Comparison of ENCODE assay signal across 24 cellular contexts in genomic region chr10:43068781-43069515, GRCh38. TPM values are rescaled to one million over a fixed set of nuclear protein-coding genes. Genes with fewer than 3 reads are reported as not detected.
DNase-seq lines count a peak whose midpoint lies in the region; ATAC-seq and TF ChIP-seq lines count a peak whose summit lies in the region.
"Had no signal": no experiment of that assay in that cellular context is flagged by ENCODE, and none has a peak within 500 bp of the region (broad histone marks: within the 10 kb centered on the region; RNA-seq: fewer than 3 reads in every experiment).

No MANE protein-coding gene starts in this region.

- CTCF ChIA-PET in activated CD8-positive, alpha-beta T cell treated with anti-CD3 and anti-CD28 coated beads, Interleukin-2, amount 10 ng/mL, durations not matched to agents 7 days and 5 days (lab: Charles Lee): no interaction called here
- CTCF ChIA-PET in activated CD8-positive, alpha-beta T cell treated with anti-CD3 and anti-CD28 coated beads for 36 hours (lab: Charles Lee): interaction anchor here (1.1 kb wide), 1 partner anchor 11 kb away, joined by 3 read pairs; no protein-coding TSS in a partner anchor

- H3K9me3 ChIP-seq in neural progenitor cell (ENCODE audit: low read depth): no peaks in the 10 kb centered on the region
- H3K9me3 ChIP-seq: BLaER1 treated with 17β-estradiol and CSF1 and Interleukin-3, amounts not matched to agents 10 nM and 100 nM; Caco-2; MG63 had no signal

- no peak overlapping the region for H3K9ac ChIP-seq in neural progenitor cell
- H3K9ac ChIP-seq: BLaER1 treated with 17β-estradiol and CSF1 and Interleukin-3, amounts not matched to agents 10 nM and 100 nM had no signal

- H3K27me3 ChIP-seq in neural progenitor cell: no peaks in the 10 kb centered on the region
- no peaks in the 10 kb centered on the region for H3K27me3 ChIP-seq in H7 (ENCODE audit: control insufficient read depth, insufficient read depth, low read length)
- H3K27me3 ChIP-seq: BLaER1 treated with 17β-estradiol and CSF1 and Interleukin-3, amounts not matched to agents 10 nM and 100 nM; MG63 had no signal

- H3K27ac ChIP-seq in neural progenitor cell: no peak overlapping the region
- H3K27ac ChIP-seq: BLaER1 treated with 17β-estradiol and CSF1 and Interleukin-3, amounts not matched to agents 10 nM and 100 nM; RWPE1 had no signal

- POLR2A ChIA-PET in activated CD8-positive, alpha-beta T cell treated with anti-CD3 and anti-CD28 coated beads, Interleukin-2, amount 10 ng/mL, durations not matched to agents 7 days and 5 days (lab: Charles Lee): interaction anchor here (1.0 kb wide), 1 partner anchor 10 kb away, joined by 3 read pairs; no protein-coding TSS in a partner anchor
- POLR2A ChIA-PET in activated CD8-positive, alpha-beta T cell treated with anti-CD3 and anti-CD28 coated beads for 36 hours (lab: Charles Lee): no interaction called here

- no peak for ATAC-seq in activated CD8-positive, alpha-beta T cell treated with anti-CD3 and anti-CD28 coated beads, Interleukin-2, amount 10 ng/mL, durations not matched to agents 7 days and 5 days
- no peak for ATAC-seq in activated CD8-positive, alpha-beta T cell treated with anti-CD3 and anti-CD28 coated beads for 36 hours
- ATAC-seq in left colon: no peak
- ATAC-seq: GM12878, HCT116, Panc1, SK-N-SH treated with all-trans-retinoic acid at 6 μM for 48 hours had no signal

- H3K9me3 Mint-ChIP-seq in activated CD8-positive, alpha-beta T cell treated with anti-CD3 and anti-CD28 coated beads, Interleukin-2, amount 10 ng/mL, durations not matched to agents 7 days and 5 days (ENCODE audit: insufficient read depth): no peaks in the 10 kb centered on the region
- H3K9me3 Mint-ChIP-seq in activated CD8-positive, alpha-beta T cell treated with anti-CD3 and anti-CD28 coated beads for 36 hours: no peaks in the 10 kb centered on the region
- no peaks in the 10 kb centered on the region for H3K9me3 Mint-ChIP-seq in chondrocyte (ENCODE audit: low read depth)
- no peaks in the 10 kb centered on the region for H3K9me3 Mint-ChIP-seq in neural progenitor cell
- H3K9me3 Mint-ChIP-seq: CD4-positive, alpha-beta memory T cell had no signal

- H3K36me3 ChIP-seq in neural progenitor cell: no peaks in the 10 kb centered on the region
- H3K36me3 ChIP-seq in H7 (replicated peaks; ENCODE audit: control insufficient read depth, insufficient read depth, low read length): no peaks in the 10 kb centered on the region
- H3K36me3 ChIP-seq: BLaER1 treated with 17β-estradiol and CSF1 and Interleukin-3, amounts not matched to agents 10 nM and 100 nM; MG63 had no signal

- H3K36me3 Mint-ChIP-seq in activated CD8-positive, alpha-beta T cell treated with anti-CD3 and anti-CD28 coated beads, Interleukin-2, amount 10 ng/mL, durations not matched to agents 7 days and 5 days (ENCODE audit: low read depth): no peaks in the 10 kb centered on the region
- H3K36me3 Mint-ChIP-seq in activated CD8-positive, alpha-beta T cell treated with anti-CD3 and anti-CD28 coated beads for 36 hours (ENCODE audit: low read depth): no peaks in the 10 kb centered on the region
- H3K36me3 Mint-ChIP-seq in chondrocyte (ENCODE audit: low read depth) (no peaks in the 10 kb centered on the region), neural progenitor cell (no peaks in the 10 kb centered on the region)
- H3K36me3 Mint-ChIP-seq: CD4-positive, alpha-beta memory T cell had no signal

- no peaks in the 10 kb centered on the region for H3F3A ChIP-seq in neural progenitor cell (ENCODE audit: low read depth)

- no peaks in the 10 kb centered on the region for H3K79me2 ChIP-seq in neural progenitor cell (ENCODE audit: low read depth)

- H4K20me1 ChIP-seq in neural progenitor cell (ENCODE audit: low read depth): no peaks in the 10 kb centered on the region

- no peak overlapping the region for H3K4me3 Mint-ChIP-seq in activated CD8-positive, alpha-beta T cell treated with anti-CD3 and anti-CD28 coated beads, Interleukin-2, amount 10 ng/mL, durations not matched to agents 7 days and 5 days
- no peak overlapping the region for H3K4me3 Mint-ChIP-seq in activated CD8-positive, alpha-beta T cell treated with anti-CD3 and anti-CD28 coated beads for 36 hours
- no peak overlapping the region for H3K4me3 Mint-ChIP-seq in chondrocyte (ENCODE audit: unreplicated experiment)
- no peak overlapping the region for H3K4me3 Mint-ChIP-seq in neural progenitor cell
- H3K4me3 Mint-ChIP-seq: CD4-positive, alpha-beta memory T cell had no signal

- no peaks in the 10 kb centered on the region for H3K27me3 Mint-ChIP-seq in activated CD8-positive, alpha-beta T cell treated with anti-CD3 and anti-CD28 coated beads, Interleukin-2, amount 10 ng/mL, durations not matched to agents 7 days and 5 days (ENCODE audit: low read depth)
- H3K27me3 Mint-ChIP-seq in activated CD8-positive, alpha-beta T cell treated with anti-CD3 and anti-CD28 coated beads for 36 hours: peaks cover 2% of the 10 kb centered on the region
- H3K27me3 Mint-ChIP-seq in chondrocyte (ENCODE audit: low read depth): peaks cover 26% of the 10 kb centered on the region
- peaks cover 16% of the 10 kb centered on the region for H3K27me3 Mint-ChIP-seq in neural progenitor cell (ENCODE audit: insufficient read depth, low read depth)

- no peaks in the 10 kb centered on the region for H3K4me1 Mint-ChIP-seq in activated CD8-positive, alpha-beta T cell treated with anti-CD3 and anti-CD28 coated beads, Interleukin-2, amount 10 ng/mL, durations not matched to agents 7 days and 5 days (ENCODE audit: low read depth)
- H3K4me1 Mint-ChIP-seq in activated CD8-positive, alpha-beta T cell treated with anti-CD3 and anti-CD28 coated beads for 36 hours (ENCODE audit: low read depth): no peaks in the 10 kb centered on the region
- H3K4me1 Mint-ChIP-seq in chondrocyte (ENCODE audit: low read depth) (no peaks in the 10 kb centered on the region), neural progenitor cell (peaks cover 6% of the 10 kb centered on the region)
- H3K4me1 Mint-ChIP-seq: CD4-positive, alpha-beta memory T cell had no signal

- H3K4me3 ChIP-seq in neural progenitor cell (no peak overlapping the region), H7 (ENCODE audit: insufficient read depth, low read depth, low read length) (no peak overlapping the region)
- H3K4me3 ChIP-seq: BLaER1 treated with 17β-estradiol and CSF1 and Interleukin-3, amounts not matched to agents 10 nM and 100 nM; GM12878; MG63 had no signal

- no peak for TF ChIP-seq CTCF in activated CD8-positive, alpha-beta T cell treated with anti-CD3 and anti-CD28 coated beads for 36 hours (IDR thresholded peaks at IDR 0.05)
- no peak for TF ChIP-seq CTCF in chondrocyte (IDR thresholded peaks at IDR 0.05)
- no peak for TF ChIP-seq CTCF in neural progenitor cell (IDR thresholded peaks at IDR 0.05)

- H3K4me2 ChIP-seq in neural progenitor cell: no peak overlapping the region
- H3K4me2 ChIP-seq: BLaER1 treated with 17β-estradiol and CSF1 and Interleukin-3, amounts not matched to agents 10 nM and 100 nM had no signal

- no peak for DNase-seq in activated CD8-positive, alpha-beta T cell treated with anti-CD3 and anti-CD28 coated beads, Interleukin-2, amount 10 ng/mL, durations not matched to agents 7 days and 5 days
- DNase-seq in activated CD8-positive, alpha-beta T cell treated with anti-CD3 and anti-CD28 coated beads for 36 hours: no peak
- DNase-seq in COLO668 (lab: John Stamatoyannopoulos, UW; ENCODE audit: unreplicated experiment) (peak; percentile 40), chondrocyte (ENCODE audit: low spot score) (peak; percentile 60), neural progenitor cell (ENCODE audit: low spot score) (no peak), inferior parietal cortex (ENCODE audit: extremely low spot score) (no peak), H7 (no peak), left colon (no peak)
- DNase-seq: Caco-2; CD4-positive, alpha-beta memory T cell; IMR-90; KG1; MG63; NCI-H1105 treated with DMSO at 0.1 percent for 48 hours; NCI-H1694; NCI-H2029 treated with DMSO at 0.1 percent for 48 hours; NCI-H446 treated with DMSO at 0.1 percent for 48 hours; NCI-H526 treated with DMSO at 0.1 percent for 48 hours had no signal

- intact Hi-C loops in activated CD8-positive, alpha-beta T cell treated with anti-CD3 and anti-CD28 coated beads for 36 hours (cut with micrococcal nuclease): no loop called here
- intact Hi-C loops in left colon (cut with DNase I, micrococcal nuclease): no loop called here

- no peaks in the 10 kb centered on the region for H3K4me1 ChIP-seq in neural progenitor cell
- H3K4me1 ChIP-seq: Caco-2 had no signal

- no peak overlapping the region for H2AFZ ChIP-seq in neural progenitor cell (replicated peaks)

- H3K27ac Mint-ChIP-seq in activated CD8-positive, alpha-beta T cell treated with anti-CD3 and anti-CD28 coated beads, Interleukin-2, amount 10 ng/mL, durations not matched to agents 7 days and 5 days: peak overlapping the region; percentile 18
- no peak overlapping the region for H3K27ac Mint-ChIP-seq in activated CD8-positive, alpha-beta T cell treated with anti-CD3 and anti-CD28 coated beads for 36 hours
- no peak overlapping the region for H3K27ac Mint-ChIP-seq in chondrocyte (ENCODE audit: unreplicated experiment)
- peak overlapping the region; percentile 53 for H3K27ac Mint-ChIP-seq in neural progenitor cell
- H3K27ac Mint-ChIP-seq: CD4-positive, alpha-beta memory T cell had no signal

RNA-seq across cellular contexts. Expression of gene RET, which starts 7.9 kb away (rescaled TPM):
- under 1 TPM; 0.13 to 0.34 TPM for total RNA-seq in activated CD8-positive, alpha-beta T cell treated with anti-CD3 and anti-CD28 coated beads, Interleukin-2, amount 10 ng/mL, durations not matched to agents 7 days and 5 days
- total RNA-seq in activated CD8-positive, alpha-beta T cell treated with anti-CD3 and anti-CD28 coated beads for 36 hours: under 1 TPM; 0.13 to 0.47 TPM
- total RNA-seq in chondrocyte (0.12 to 0.18 TPM in 2 of 3 replicates, not detected in the other), neural progenitor cell (ENCODE audit: low replicate concordance) (1.4 and 2.7 TPM in 2 replicates), left colon (1 to 10 TPM; 1.5 to 1.6 TPM)
- total RNA-seq in H7 (2014; rRNA removed; shearing (Covaris generic)): 9.7 and 16.0 TPM in 2 replicates
- total RNA-seq: Caco-2; CD4-positive, alpha-beta memory T cell; GM12878 had no signal

Comparison
In these comparisons a context has a peak if more than half of its experiments do, and no peak if none do; other contexts are left out.
1. H3K27ac Mint-ChIP-seq: peak in activated CD8-positive, alpha-beta T cell treated with anti-CD3 and anti-CD28 coated beads, Interleukin-2, amount 10 ng/mL, durations not matched to agents 7 days and 5 days (single experiment) and neural progenitor cell (single experiment); none in activated CD8-positive, alpha-beta T cell treated with anti-CD3 and anti-CD28 coated beads for 36 hours (single experiment) and chondrocyte (single experiment).
2. DNase-seq: peak in COLO668 (single experiment) and chondrocyte (single experiment); none in activated CD8-positive, alpha-beta T cell treated with anti-CD3 and anti-CD28 coated beads, Interleukin-2, amount 10 ng/mL, durations not matched to agents 7 days and 5 days (single experiment), activated CD8-positive, alpha-beta T cell treated with anti-CD3 and anti-CD28 coated beads for 36 hours (single experiment), neural progenitor cell (single experiment), inferior parietal cortex (single experiment), H7 (single experiment) and left colon (0 of 2).